Comparison of ENCODE assay signal across 8 cellular contexts in the genomic region with DNA sequence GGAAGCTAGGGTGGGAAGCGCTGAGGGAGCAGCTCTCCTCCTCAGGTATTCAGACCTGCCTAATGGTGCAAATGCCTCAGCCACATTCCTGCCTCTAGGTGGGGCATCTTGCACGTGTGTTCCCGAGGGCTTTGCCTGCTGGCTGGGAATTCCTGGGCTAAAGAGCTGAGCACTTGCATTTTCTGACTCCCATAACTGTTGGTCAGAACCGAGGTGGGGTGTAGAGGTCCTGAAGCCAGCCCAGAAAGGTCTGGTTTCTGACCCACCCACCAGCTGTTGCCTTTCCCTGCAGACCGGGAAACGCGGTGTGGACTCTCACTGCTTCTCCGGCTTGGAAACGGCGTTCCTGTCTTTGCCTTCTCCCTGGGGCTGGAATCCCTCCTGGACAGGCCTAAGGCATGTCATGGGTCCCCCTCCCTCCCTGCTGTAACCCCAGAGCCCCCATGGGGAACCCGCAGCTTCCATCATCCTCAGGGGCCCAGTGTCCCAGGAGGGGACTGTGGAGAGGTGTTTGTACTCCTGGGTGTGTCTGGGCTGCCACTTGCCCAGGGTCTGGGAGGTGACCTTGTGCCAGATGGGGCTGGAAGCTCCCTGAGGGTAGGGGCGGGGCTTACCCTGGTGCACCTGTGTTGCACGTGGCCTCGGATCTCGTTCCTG. TPM values are rescaled to one million over a fixed set of nuclear protein-coding genes. Genes with fewer than 3 reads are reported as not detected.
DNase-seq lines count a peak whose midpoint lies in the region; ATAC-seq and TF ChIP-seq lines count a peak whose summit lies in the region.

No MANE protein-coding gene starts in this region.

- intact Hi-C loops in posterior vena cava (cut with DNase I) = no loop called here

- POLR2A ChIA-PET in SK-N-SH (lab: Yijun Ruan, JAX) = interaction anchor here (1.5 kb wide), 1 partner anchor 507 kb away, joined by 3 read pairs; no protein-coding TSS in a partner anchor

- TF ChIP-seq CTCF in HFFc6 (IDR thresholded peaks at IDR 0.05) = peak; percentile 97
- peak; percentile 75 for TF ChIP-seq CTCF in SK-N-SH (IDR thresholded peaks at IDR 0.05)

- CTCF ChIA-PET in SK-N-SH (lab: Yijun Ruan, JAX) = interaction anchor here (0.7 to 2.9 kb wide), 40 partner anchors 8 to 543 kb away, joined by 3 to 22 read pairs (median 5); partner anchors contain the start of genes LTO1 and SMIM38

- no peak overlapping the region for H3K4me3 ChIP-seq in SK-N-SH (ENCODE audit: low read depth in 2 of 2, low read length in 1 of 2)

- peaks cover 0 to 15% of the 10 kb centered on the region in 2 experiments; a peak in 1 of 4 replicates for H3K4me1 ChIP-seq in SK-N-SH (ENCODE audit: control insufficient read depth in 1 of 2, insufficient read depth in 2 of 2, low read depth in 1 of 2, low read length in 1 of 2)

- TF ChIP-seq RAD21 in SK-N-SH (IDR thresholded peaks at IDR 0.05; ENCODE audit: low read length) = peak; percentile 78

- peaks cover 2% of the 10 kb centered on the region; the same call in 1 of the 2 replicates for H3K27me3 Mint-ChIP-seq in HFFc6 (ENCODE audit: insufficient read depth)
- H3K27me3 Mint-ChIP-seq in activated T-helper 17 cell treated with anti-CD3 and anti-CD28 coated beads, Interleukin-2, amount 50 U/mL, for 72 hours = no peaks in the 10 kb centered on the region

- no peak overlapping the region for H3K4me3 Mint-ChIP-seq in HFFc6
- no peak overlapping the region for H3K4me3 Mint-ChIP-seq in activated T-helper 17 cell treated with anti-CD3 and anti-CD28 coated beads, Interleukin-2, amount 50 U/mL, for 72 hours

- H4K20me1 ChIP-seq in SK-N-SH (ENCODE audit: insufficient read depth) = no peaks in the 10 kb centered on the region

- no peaks in the 10 kb centered on the region for H3K79me2 ChIP-seq in SK-N-SH (ENCODE audit: insufficient read depth)

- no peak overlapping the region for H2AFZ ChIP-seq in SK-N-SH (ENCODE audit: low read depth)

- TF ChIP-seq EP300 in SK-N-SH (IDR thresholded peaks at IDR 0.05; ENCODE audit: borderline replicate concordance in 1 of 2, low read depth in 1 of 2, low read length in 1 of 2) = no peak

- no peak overlapping the region for H3K27ac Mint-ChIP-seq in HFFc6
- H3K27ac Mint-ChIP-seq in activated T-helper 17 cell treated with anti-CD3 and anti-CD28 coated beads, Interleukin-2, amount 50 U/mL, for 72 hours = no peak overlapping the region

- 0 out of 4 replicates have a peak overlapping the region, but pooled peaks of 1 of the 2 experiments have one; percentile 8 for H3K27ac ChIP-seq in SK-N-SH (ENCODE audit: low read depth in 2 of 2, low read length in 1 of 2)

- 79% methylated on average over 10 of the region's 15 CpGs for WGBS in SK-N-SH (ENCODE audit: low lambda C conversion rate)

- H3K36me3 ChIP-seq in SK-N-SH (replicated peaks in 1 of 2; ENCODE audit: control insufficient read depth in 1 of 2, insufficient read depth in 2 of 2, low read length in 1 of 2) = no peaks in the 10 kb centered on the region

- peaks cover 28% of the 10 kb centered on the region for H3K36me3 Mint-ChIP-seq in HFFc6 (ENCODE audit: low read depth)
- no peaks in the 10 kb centered on the region for H3K36me3 Mint-ChIP-seq in activated T-helper 17 cell treated with anti-CD3 and anti-CD28 coated beads, Interleukin-2, amount 50 U/mL, for 72 hours (ENCODE audit: low read depth)

- H3K9me3 Mint-ChIP-seq in HFFc6 = peaks cover 27% of the 10 kb centered on the region
- H3K9me3 Mint-ChIP-seq in activated T-helper 17 cell treated with anti-CD3 and anti-CD28 coated beads, Interleukin-2, amount 50 U/mL, for 72 hours = peaks cover 8% of the 10 kb centered on the region

- H3F3A ChIP-seq in SK-N-SH (replicated peaks; ENCODE audit: insufficient read depth) = no peaks in the 10 kb centered on the region

- no peaks in the 10 kb centered on the region for H3K9me3 ChIP-seq in SK-N-SH

- H3K4me1 Mint-ChIP-seq in HFFc6 (ENCODE audit: low read depth) = peaks cover 4% of the 10 kb centered on the region; the same call in 1 of the 2 replicates
- H3K4me1 Mint-ChIP-seq in activated T-helper 17 cell treated with anti-CD3 and anti-CD28 coated beads, Interleukin-2, amount 50 U/mL, for 72 hours = peaks cover 11% of the 10 kb centered on the region

- H3K9me2 ChIP-seq in SK-N-SH = no peaks in the 10 kb centered on the region

- no peak overlapping the region for H3K9ac ChIP-seq in SK-N-SH

- DNase-seq in AG20443 (ENCODE audit: low spot score) (peak; percentile 80), HFFc6 (peak; percentile 56), SK-N-SH (peak; percentile 70), glomerular endothelial cell (ENCODE audit: extremely low read depth, low read depth, low spot score) (peak; percentile 47), posterior vena cava (ENCODE audit: low spot score) (peak; percentile 79)
- DNase-seq in stimulated activated CD4-positive, alpha-beta T cell treated with anti-CD3 and anti-CD28 coated beads, Interleukin-15, amount 100 ng/mL, for 24 hours = no peak

- no peak for ATAC-seq in GM21515 (IDR thresholded peaks at IDR 0.05; ENCODE audit: unreplicated experiment)
- ATAC-seq in activated T-helper 17 cell treated with anti-CD3 and anti-CD28 coated beads, Interleukin-2, amount 50 U/mL, for 72 hours (replicated peaks) = no peak

- H3K4me2 ChIP-seq in SK-N-SH = no peak overlapping the region

- H3K27me3 ChIP-seq in SK-N-SH (ENCODE audit: insufficient read depth) = no peaks in the 10 kb centered on the region

TF ChIP-seq in SK-N-SH, 30 proteins besides CTCF, POLR2A, EP300 and RAD21 (continues in another document):
- TF ChIP-seq TEAD4 (IDR thresholded peaks at IDR 0.05; ENCODE audit: borderline replicate concordance, insufficient read depth) (peak; percentile 97), SIN3A (IDR thresholded peaks at IDR 0.05; ENCODE audit: borderline replicate concordance, low read depth, low read length) (no peak), NFIC (IDR thresholded peaks at IDR 0.05; ENCODE audit: borderline replicate concordance) (no peak), TAF1 (IDR thresholded peaks at IDR 0.05; ENCODE audit: borderline replicate concordance, low read depth, low read length) (no peak), TCF12 (IDR thresholded peaks at IDR 0.05) (no peak), YY1 (IDR thresholded peaks at IDR 0.05; ENCODE audit: low read depth) (no peak), FOXJ3 (CRISPR knock-in tag; IDR thresholded peaks at IDR 0.05) (no peak), MAX (IDR thresholded peaks at IDR 0.05; ENCODE audit: low read depth) (peak; percentile 68), CHD2 (IDR thresholded peaks at IDR 0.05; ENCODE audit: low read length, partially characterized antibody) (no peak), NRF1 (IDR thresholded peaks at IDR 0.05; ENCODE audit: low read depth, low read length) (no peak), RFX5 (IDR thresholded peaks at IDR 0.05; ENCODE audit: low read length) (no peak), MXI1 (IDR thresholded peaks at IDR 0.05; ENCODE audit: low read depth, low read length) (no peak), FOXM1 (IDR thresholded peaks at IDR 0.05; ENCODE audit: low read depth) (no peak), JUND (IDR thresholded peaks at IDR 0.05) (no peak), SMC3 (IDR thresholded peaks at IDR 0.05; ENCODE audit: low read depth, low read length) (peak; percentile 69), MEF2A (IDR thresholded peaks at IDR 0.05; ENCODE audit: borderline replicate concordance, low read depth) (no peak)
- TF ChIP-seq, protein P1, sequence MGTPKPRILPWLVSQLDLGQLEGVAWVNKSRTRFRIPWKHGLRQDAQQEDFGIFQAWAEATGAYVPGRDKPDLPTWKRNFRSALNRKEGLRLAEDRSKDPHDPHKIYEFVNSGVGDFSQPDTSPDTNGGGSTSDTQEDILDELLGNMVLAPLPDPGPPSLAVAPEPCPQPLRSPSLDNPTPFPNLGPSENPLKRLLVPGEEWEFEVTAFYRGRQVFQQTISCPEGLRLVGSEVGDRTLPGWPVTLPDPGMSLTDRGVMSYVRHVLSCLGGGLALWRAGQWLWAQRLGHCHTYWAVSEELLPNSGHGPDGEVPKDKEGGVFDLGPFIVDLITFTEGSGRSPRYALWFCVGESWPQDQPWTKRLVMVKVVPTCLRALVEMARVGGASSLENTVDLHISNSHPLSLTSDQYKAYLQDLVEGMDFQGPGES (IDR thresholded peaks at IDR 0.05; ENCODE audit: low read depth, low read length) = no peak
- TF ChIP-seq, protein P2, sequence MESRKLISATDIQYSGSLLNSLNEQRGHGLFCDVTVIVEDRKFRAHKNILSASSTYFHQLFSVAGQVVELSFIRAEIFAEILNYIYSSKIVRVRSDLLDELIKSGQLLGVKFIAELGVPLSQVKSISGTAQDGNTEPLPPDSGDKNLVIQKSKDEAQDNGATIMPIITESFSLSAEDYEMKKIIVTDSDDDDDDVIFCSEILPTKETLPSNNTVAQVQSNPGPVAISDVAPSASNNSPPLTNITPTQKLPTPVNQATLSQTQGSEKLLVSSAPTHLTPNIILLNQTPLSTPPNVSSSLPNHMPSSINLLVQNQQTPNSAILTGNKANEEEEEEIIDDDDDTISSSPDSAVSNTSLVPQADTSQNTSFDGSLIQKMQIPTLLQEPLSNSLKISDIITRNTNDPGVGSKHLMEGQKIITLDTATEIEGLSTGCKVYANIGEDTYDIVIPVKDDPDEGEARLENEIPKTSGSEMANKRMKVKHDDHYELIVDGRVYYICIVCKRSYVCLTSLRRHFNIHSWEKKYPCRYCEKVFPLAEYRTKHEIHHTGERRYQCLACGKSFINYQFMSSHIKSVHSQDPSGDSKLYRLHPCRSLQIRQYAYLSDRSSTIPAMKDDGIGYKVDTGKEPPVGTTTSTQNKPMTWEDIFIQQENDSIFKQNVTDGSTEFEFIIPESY (IDR thresholded peaks at IDR 0.05; ENCODE audit: borderline replicate concordance, low read depth) = no peak

RNA-seq across cellular contexts. Expression of gene SMIM38, which starts 24.0 kb away (rescaled TPM):
- total RNA-seq in HFFc6 (2021; fragmentation: NEBNext Ultra II Directional; extraction: Animal tissue kit (Norgen Biotek cat#: 25700)) = not detected
- polyA plus RNA-seq in SK-N-SH (2012; rRNA removed) = 0.13 and 0.16 TPM in 2 replicates
- polyA plus RNA-seq in SK-N-SH (2012; cell fraction: cytosol; rRNA removed) = 0.01 and 0.09 TPM in 2 replicates
- 0.82 and 0.96 TPM in 2 replicates for polyA plus RNA-seq in SK-N-SH (2012; cell fraction: nucleus; rRNA removed)
- total RNA-seq in glomerular endothelial cell (not detected in 2 replicates), posterior vena cava (1 to 10 TPM in 1 of 2 donors, under 1 TPM in 1; 0.76 to 1.4 TPM)
- 1 to 10 TPM in 1 of 2 donors, under 1 TPM in 1; 0.26 to 4.7 TPM for total RNA-seq in activated T-helper 17 cell treated with anti-CD3 and anti-CD28 coated beads, Interleukin-2, amount 50 U/mL, for 72 hours
